Comparison of ENCODE assay signal across 2 cellular contexts in genomic region chr6:52517502-52518278, GRCh38.
TF ChIP-seq lines count a peak whose summit lies in the region.

No MANE protein-coding gene starts in this region.

TF ChIP-seq in A549, 52 proteins besides CTCF, POLR2A, EP300 and RAD21 (continued from another document):
- TF ChIP-seq, protein P1, sequence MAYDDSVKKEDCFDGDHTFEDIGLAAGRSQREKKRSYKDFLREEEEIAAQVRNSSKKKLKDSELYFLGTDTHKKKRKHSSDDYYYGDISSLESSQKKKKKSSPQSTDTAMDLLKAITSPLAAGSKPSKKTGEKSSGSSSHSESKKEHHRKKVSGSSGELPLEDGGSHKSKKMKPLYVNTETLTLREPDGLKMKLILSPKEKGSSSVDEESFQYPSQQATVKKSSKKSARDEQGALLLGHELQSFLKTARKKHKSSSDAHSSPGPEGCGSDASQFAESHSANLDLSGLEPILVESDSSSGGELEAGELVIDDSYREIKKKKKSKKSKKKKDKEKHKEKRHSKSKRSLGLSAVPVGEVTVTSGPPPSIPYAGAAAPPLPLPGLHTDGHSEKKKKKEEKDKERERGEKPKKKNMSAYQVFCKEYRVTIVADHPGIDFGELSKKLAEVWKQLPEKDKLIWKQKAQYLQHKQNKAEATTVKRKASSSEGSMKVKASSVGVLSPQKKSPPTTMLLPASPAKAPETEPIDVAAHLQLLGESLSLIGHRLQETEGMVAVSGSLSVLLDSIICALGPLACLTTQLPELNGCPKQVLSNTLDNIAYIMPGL (CRISPR knock-in tag; IDR thresholded peaks at IDR 0.05; ENCODE audit: borderline replicate concordance) = no peak
- TF ChIP-seq SREBF2 (IDR thresholded peaks at IDR 0.05) = no peak
- no peak for TF ChIP-seq HDAC2 (IDR thresholded peaks at IDR 0.05)
- TF ChIP-seq GATA3 (IDR thresholded peaks at IDR 0.05; ENCODE audit: borderline replicate concordance) = peak; percentile 65; the same call in 1 of the 2 replicates
- TF ChIP-seq, protein P2, sequence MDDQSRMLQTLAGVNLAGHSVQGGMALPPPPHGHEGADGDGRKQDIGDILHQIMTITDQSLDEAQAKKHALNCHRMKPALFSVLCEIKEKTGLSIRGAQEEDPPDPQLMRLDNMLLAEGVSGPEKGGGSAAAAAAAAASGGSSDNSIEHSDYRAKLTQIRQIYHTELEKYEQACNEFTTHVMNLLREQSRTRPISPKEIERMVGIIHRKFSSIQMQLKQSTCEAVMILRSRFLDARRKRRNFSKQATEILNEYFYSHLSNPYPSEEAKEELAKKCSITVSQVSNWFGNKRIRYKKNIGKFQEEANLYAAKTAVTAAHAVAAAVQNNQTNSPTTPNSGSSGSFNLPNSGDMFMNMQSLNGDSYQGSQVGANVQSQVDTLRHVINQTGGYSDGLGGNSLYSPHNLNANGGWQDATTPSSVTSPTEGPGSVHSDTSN (IDR thresholded peaks at IDR 0.05) = peak; percentile 72; the same call in 1 of the 2 replicates
- no peak for TF ChIP-seq NFE2L2 (conservative IDR thresholded peaks at IDR 0.05; ENCODE audit: low read length)
- TF ChIP-seq JUN (IDR thresholded peaks at IDR 0.05) = peak; percentile 33 to 69; a peak in 4 of 5 replicates
- no peak for TF ChIP-seq ZNF302 (CRISPR knock-in tag; IDR thresholded peaks at IDR 0.05)
- TF ChIP-seq FOSL2 (IDR thresholded peaks at IDR 0.05) = peak; percentile 92
- peak; percentile 98 for TF ChIP-seq FOSL2 (CRISPR knock-in tag; IDR thresholded peaks at IDR 0.05)
- TF ChIP-seq CHD2 (IDR thresholded peaks at IDR 0.05; ENCODE audit: low read length, partially characterized antibody) = no peak

TF ChIP-seq in liver, 16 proteins besides CTCF, POLR2A, EP300 and RAD21 (continued from another document):
- TF ChIP-seq HNF4G (IDR thresholded peaks at IDR 0.05) = no peak
- TF ChIP-seq, protein P3, sequence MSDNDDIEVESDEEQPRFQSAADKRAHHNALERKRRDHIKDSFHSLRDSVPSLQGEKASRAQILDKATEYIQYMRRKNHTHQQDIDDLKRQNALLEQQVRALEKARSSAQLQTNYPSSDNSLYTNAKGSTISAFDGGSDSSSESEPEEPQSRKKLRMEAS (IDR thresholded peaks at IDR 0.05) = peak; percentile 42
